1 cellular context compared by ENCODE assay signal in the genomic region with DNA sequence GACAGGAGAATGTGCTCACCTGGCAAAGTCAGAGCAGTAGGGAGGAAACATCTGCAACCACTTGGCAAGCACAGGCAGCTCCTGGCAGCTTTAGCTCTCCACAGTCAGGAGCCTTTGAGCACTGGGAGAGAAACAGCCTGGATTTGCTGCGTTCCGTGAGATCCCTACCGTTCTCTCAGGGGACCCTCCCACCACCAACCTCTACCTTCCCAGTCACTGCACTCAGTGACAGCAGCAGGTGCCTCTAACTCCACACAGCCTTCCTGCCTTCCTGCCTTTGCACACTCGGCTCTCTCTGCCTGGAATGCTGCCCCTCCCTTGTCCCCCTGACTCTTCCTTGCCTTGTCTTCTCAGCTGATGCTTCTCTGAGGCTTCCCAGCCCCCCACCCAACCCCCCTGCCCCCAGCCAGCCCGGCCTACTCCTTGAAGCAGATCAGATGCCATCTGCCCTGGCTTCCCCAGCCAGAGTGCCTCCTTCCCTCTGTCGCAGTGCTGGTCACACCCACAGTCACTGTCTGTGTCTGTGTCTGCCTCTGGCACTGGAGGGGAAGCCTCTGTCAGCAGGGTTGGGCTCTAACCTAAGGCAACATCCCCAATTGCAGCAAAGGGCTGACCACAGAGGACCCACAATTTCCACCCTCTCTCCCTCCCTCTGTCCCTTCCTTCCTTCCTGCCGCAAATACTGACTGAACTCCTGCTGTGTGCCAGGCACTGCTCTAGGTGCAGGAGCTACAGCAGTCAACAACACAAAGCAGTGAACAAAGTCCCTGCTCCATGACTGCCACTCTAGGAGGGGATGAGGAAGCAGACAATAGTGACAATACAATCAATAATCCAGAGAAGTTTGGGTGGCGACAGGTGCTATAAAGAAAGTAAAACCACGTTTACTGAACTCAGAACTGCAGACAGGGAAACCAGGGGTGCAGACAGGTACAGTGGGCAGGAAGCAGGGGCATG.
A peak's percentile ranks its signal among the peaks of the same experiment; 100 is the strongest.
TF ChIP-seq lines count a peak whose summit lies in the region.

No MANE protein-coding gene starts in this region.

TF ChIP-seq in HepG2, 621 proteins besides CTCF, POLR2A, EP300 and RAD21 (continued from another document):
- TF ChIP-seq, protein P1, sequence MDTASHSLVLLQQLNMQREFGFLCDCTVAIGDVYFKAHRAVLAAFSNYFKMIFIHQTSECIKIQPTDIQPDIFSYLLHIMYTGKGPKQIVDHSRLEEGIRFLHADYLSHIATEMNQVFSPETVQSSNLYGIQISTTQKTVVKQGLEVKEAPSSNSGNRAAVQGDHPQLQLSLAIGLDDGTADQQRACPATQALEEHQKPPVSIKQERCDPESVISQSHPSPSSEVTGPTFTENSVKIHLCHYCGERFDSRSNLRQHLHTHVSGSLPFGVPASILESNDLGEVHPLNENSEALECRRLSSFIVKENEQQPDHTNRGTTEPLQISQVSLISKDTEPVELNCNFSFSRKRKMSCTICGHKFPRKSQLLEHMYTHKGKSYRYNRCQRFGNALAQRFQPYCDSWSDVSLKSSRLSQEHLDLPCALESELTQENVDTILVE (CRISPR knock-in tag; IDR thresholded peaks at IDR 0.05), result no peak
- TF ChIP-seq MAFG (CRISPR knock-in tag; IDR thresholded peaks at IDR 0.05) (no peak), ZNF589 (CRISPR knock-in tag; conservative IDR thresholded peaks at IDR 0.05) (0 out of 2 replicates have a peak, but pooled peaks have one; percentile 43), SUZ12 (IDR thresholded peaks at IDR 0.05; ENCODE audit: low read depth, low read length) (no peak), AKAP8 (CRISPR knock-in tag; IDR thresholded peaks at IDR 0.05) (no peak), MBNL3 (CRISPR knock-in tag; conservative IDR thresholded peaks at IDR 0.05) (no peak), SALL2 (CRISPR knock-in tag; IDR thresholded peaks at IDR 0.05) (no peak), ASH2L (IDR thresholded peaks at IDR 0.05; ENCODE audit: insufficient read length, low read depth, low read length) (no peak), ZNF34 (CRISPR knock-in tag; IDR thresholded peaks at IDR 0.05; ENCODE audit: borderline replicate concordance) (no peak), ARHGAP35 (CRISPR knock-in tag; IDR thresholded peaks at IDR 0.05; ENCODE audit: borderline replicate concordance) (no peak), ZFP82 (CRISPR knock-in tag; IDR thresholded peaks at IDR 0.05; ENCODE audit: borderline replicate concordance) (no peak), GLI4 (CRISPR knock-in tag; IDR thresholded peaks at IDR 0.05; ENCODE audit: borderline replicate concordance) (no peak), ZFP1 (CRISPR knock-in tag; IDR thresholded peaks at IDR 0.05) (no peak), HDAC2 (CRISPR knock-in tag; IDR thresholded peaks at IDR 0.05) (no peak), ZFP62 (CRISPR knock-in tag; IDR thresholded peaks at IDR 0.05) (no peak), ZNF773 (CRISPR knock-in tag; IDR thresholded peaks at IDR 0.05; ENCODE audit: borderline replicate concordance) (no peak), SP4 (CRISPR knock-in tag; IDR thresholded peaks at IDR 0.05) (no peak), RNF2 (conservative IDR thresholded peaks at IDR 0.05; ENCODE audit: low read depth) (no peak), ZNF616 (CRISPR knock-in tag; IDR thresholded peaks at IDR 0.05; ENCODE audit: low read depth) (no peak), ZNF891 (CRISPR knock-in tag; IDR thresholded peaks at IDR 0.05) (no peak), MXD4 (CRISPR knock-in tag; IDR thresholded peaks at IDR 0.05) (no peak; the same call in 1 of the 2 replicates), FOXA3 (CRISPR knock-in tag; IDR thresholded peaks at IDR 0.05) (peak; percentile 31; the same call in 1 of the 2 replicates), ZNF382 (CRISPR knock-in tag; IDR thresholded peaks at IDR 0.05; ENCODE audit: borderline replicate concordance) (no peak), RBM39 (IDR thresholded peaks at IDR 0.05; ENCODE audit: low read depth, low read length, poor library complexity, severe bottlenecking) (no peak), ZSCAN29 (CRISPR knock-in tag; conservative IDR thresholded peaks at IDR 0.05) (no peak), ZNF615 (CRISPR knock-in tag; IDR thresholded peaks at IDR 0.05; ENCODE audit: borderline replicate concordance) (no peak), HDAC1 (CRISPR knock-in tag; IDR thresholded peaks at IDR 0.05) (no peak), RBM22 (optimal IDR thresholded peaks at IDR 0.05; ENCODE audit: low read length) (no peak), NCOR1 (IDR thresholded peaks at IDR 0.05; ENCODE audit: borderline replicate concordance, low read length) (no peak), PCBP2 (optimal IDR thresholded peaks at IDR 0.05; ENCODE audit: low read depth, low read length, poor library complexity, severe bottlenecking) (no peak), ZNF563 (CRISPR knock-in tag; IDR thresholded peaks at IDR 0.05) (no peak)
- TF ChIP-seq, protein P2, sequence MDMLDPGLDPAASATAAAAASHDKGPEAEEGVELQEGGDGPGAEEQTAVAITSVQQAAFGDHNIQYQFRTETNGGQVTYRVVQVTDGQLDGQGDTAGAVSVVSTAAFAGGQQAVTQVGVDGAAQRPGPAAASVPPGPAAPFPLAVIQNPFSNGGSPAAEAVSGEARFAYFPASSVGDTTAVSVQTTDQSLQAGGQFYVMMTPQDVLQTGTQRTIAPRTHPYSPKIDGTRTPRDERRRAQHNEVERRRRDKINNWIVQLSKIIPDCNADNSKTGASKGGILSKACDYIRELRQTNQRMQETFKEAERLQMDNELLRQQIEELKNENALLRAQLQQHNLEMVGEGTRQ (IDR thresholded peaks at IDR 0.05; ENCODE audit: low read depth, low read length), result no peak
- TF ChIP-seq, protein P2 (CRISPR knock-in tag; IDR thresholded peaks at IDR 0.05; ENCODE audit: borderline replicate concordance), result no peak
- TF ChIP-seq, protein P3, sequence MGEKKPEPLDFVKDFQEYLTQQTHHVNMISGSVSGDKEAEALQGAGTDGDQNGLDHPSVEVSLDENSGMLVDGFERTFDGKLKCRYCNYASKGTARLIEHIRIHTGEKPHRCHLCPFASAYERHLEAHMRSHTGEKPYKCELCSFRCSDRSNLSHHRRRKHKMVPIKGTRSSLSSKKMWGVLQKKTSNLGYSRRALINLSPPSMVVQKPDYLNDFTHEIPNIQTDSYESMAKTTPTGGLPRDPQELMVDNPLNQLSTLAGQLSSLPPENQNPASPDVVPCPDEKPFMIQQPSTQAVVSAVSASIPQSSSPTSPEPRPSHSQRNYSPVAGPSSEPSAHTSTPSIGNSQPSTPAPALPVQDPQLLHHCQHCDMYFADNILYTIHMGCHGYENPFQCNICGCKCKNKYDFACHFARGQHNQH (CRISPR knock-in tag; IDR thresholded peaks at IDR 0.05), result no peak
- TF ChIP-seq, protein P4, sequence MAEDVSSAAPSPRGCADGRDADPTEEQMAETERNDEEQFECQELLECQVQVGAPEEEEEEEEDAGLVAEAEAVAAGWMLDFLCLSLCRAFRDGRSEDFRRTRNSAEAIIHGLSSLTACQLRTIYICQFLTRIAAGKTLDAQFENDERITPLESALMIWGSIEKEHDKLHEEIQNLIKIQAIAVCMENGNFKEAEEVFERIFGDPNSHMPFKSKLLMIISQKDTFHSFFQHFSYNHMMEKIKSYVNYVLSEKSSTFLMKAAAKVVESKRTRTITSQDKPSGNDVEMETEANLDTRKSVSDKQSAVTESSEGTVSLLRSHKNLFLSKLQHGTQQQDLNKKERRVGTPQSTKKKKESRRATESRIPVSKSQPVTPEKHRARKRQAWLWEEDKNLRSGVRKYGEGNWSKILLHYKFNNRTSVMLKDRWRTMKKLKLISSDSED (CRISPR knock-in tag; IDR thresholded peaks at IDR 0.05), result no peak
- TF ChIP-seq, protein P5, sequence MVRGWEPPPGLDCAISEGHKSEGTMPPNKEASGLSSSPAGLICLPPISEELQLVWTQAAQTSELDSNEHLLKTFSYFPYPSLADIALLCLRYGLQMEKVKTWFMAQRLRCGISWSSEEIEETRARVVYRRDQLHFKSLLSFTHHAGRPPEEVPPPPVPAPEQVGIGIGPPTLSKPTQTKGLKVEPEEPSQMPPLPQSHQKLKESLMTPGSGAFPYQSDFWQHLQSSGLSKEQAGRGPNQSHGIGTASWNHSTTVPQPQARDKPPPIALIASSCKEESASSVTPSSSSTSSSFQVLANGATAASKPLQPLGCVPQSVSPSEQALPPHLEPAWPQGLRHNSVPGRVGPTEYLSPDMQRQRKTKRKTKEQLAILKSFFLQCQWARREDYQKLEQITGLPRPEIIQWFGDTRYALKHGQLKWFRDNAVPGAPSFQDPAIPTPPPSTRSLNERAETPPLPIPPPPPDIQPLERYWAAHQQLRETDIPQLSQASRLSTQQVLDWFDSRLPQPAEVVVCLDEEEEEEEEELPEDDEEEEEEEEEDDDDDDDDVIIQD (CRISPR knock-in tag; IDR thresholded peaks at IDR 0.05; ENCODE audit: low read depth), result no peak
- TF ChIP-seq, protein P6, sequence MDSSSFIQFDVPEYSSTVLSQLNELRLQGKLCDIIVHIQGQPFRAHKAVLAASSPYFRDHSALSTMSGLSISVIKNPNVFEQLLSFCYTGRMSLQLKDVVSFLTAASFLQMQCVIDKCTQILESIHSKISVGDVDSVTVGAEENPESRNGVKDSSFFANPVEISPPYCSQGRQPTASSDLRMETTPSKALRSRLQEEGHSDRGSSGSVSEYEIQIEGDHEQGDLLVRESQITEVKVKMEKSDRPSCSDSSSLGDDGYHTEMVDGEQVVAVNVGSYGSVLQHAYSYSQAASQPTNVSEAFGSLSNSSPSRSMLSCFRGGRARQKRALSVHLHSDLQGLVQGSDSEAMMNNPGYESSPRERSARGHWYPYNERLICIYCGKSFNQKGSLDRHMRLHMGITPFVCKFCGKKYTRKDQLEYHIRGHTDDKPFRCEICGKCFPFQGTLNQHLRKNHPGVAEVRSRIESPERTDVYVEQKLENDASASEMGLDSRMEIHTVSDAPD (CRISPR knock-in tag; IDR thresholded peaks at IDR 0.05), result no peak
